Comparison of ENCODE assay signal across 17 cellular contexts in genomic region chr1:155880856-155881255, GRCh38. TPM values are rescaled to one million over a fixed set of nuclear protein-coding genes. Genes with fewer than 3 reads are reported as not detected.
DNase-seq lines count a peak whose midpoint lies in the region; ATAC-seq and TF ChIP-seq lines count a peak whose summit lies in the region.
"Had no signal": no experiment of that assay in that cellular context is flagged by ENCODE, and none has a peak within 500 bp of the region (broad histone marks: within the 10 kb centered on the region; RNA-seq: fewer than 3 reads in every experiment).

No MANE protein-coding gene starts in this region.

- dilution Hi-C loops in IMR-90 (cut with HindIII; ENCODE audit: low sequenced_read_pairs, unreplicated experiment) = no loop called here

- H3K4me1 Mint-ChIP-seq in T-helper 17 cell (peaks cover 3% of the 10 kb centered on the region), neural progenitor cell (peaks cover 11% of the 10 kb centered on the region)

- H3K9me3 ChIP-seq in IMR-90 (ENCODE audit: control insufficient read depth, insufficient read depth, low read length) (no peaks in the 10 kb centered on the region), T-helper 17 cell (ENCODE audit: control insufficient read depth, low read length, poor library complexity, severe bottlenecking) (no peaks in the 10 kb centered on the region), neural progenitor cell (ENCODE audit: low read depth) (no peaks in the 10 kb centered on the region), lower lobe of right lung (no peaks in the 10 kb centered on the region)

- peaks cover under 1 to 9% of the 10 kb centered on the region in 2 experiments for H3K79me1 ChIP-seq in IMR-90 (ENCODE audit: low read depth in 1 of 2, low read length in 2 of 2)

- no peak overlapping the region for H3K4me2 ChIP-seq in IMR-90 (ENCODE audit: low read depth, low read length)
- no peak overlapping the region for H3K4me2 ChIP-seq in neural progenitor cell

- H2BK20ac ChIP-seq in IMR-90 (ENCODE audit: low read depth, low read length) = no peak overlapping the region

- H4K5ac ChIP-seq in IMR-90 (ENCODE audit: low read depth, low read length) = no peak overlapping the region

- peaks cover 10% of the 10 kb centered on the region for H3K36me3 ChIP-seq in IMR-90 (ENCODE audit: control insufficient read depth, insufficient read depth, low read length)
- H3K36me3 ChIP-seq in neural progenitor cell = no peaks in the 10 kb centered on the region
- peaks cover 18% of the 10 kb centered on the region for H3K36me3 ChIP-seq in lower lobe of right lung

- ATAC-seq in IMR-90 (ENCODE audit: low read depth) (no peak), T-helper 17 cell (no peak), lower lobe of right lung (no peak)
- ATAC-seq: GM12878 had no signal

- no CpG with 5 or more reads among the region's 4 CpGs for WGBS in IMR-90 (ENCODE audit: extremely low coverage in 2 of 2, insufficient read length in 1 of 2), 2 experiments

- no peak overlapping the region for H3K14ac ChIP-seq in IMR-90 (replicated peaks; ENCODE audit: low read depth, low read length)

- H3K27me3 Mint-ChIP-seq in T-helper 17 cell (no peaks in the 10 kb centered on the region), neural progenitor cell (ENCODE audit: insufficient read depth, low read depth) (no peaks in the 10 kb centered on the region)
- H3K27me3 Mint-ChIP-seq: CD4-positive, alpha-beta memory T cell had no signal

- TF ChIP-seq POLR2A in IMR-90 (IDR thresholded peaks at IDR 0.05; ENCODE audit: low read depth, low read length) = no peak

- H3K79me2 ChIP-seq in neural progenitor cell (ENCODE audit: low read depth) = no peaks in the 10 kb centered on the region

- CTCF ChIA-PET in IMR-90 (lab: Yijun Ruan, JAX) = no interaction called here

- H3K9me1 ChIP-seq in IMR-90 (ENCODE audit: insufficient read depth, low read length) = no peaks in the 10 kb centered on the region

- no peaks in the 10 kb centered on the region for H3F3A ChIP-seq in neural progenitor cell (ENCODE audit: low read depth)

- no peak for TF ChIP-seq CTCF in IMR-90 (conservative IDR thresholded peaks at IDR 0.05; ENCODE audit: low read depth, low read length)
- no peak for TF ChIP-seq CTCF in neural progenitor cell (IDR thresholded peaks at IDR 0.05)
- no peak for TF ChIP-seq CTCF in lower lobe of right lung (IDR thresholded peaks at IDR 0.05)

- H3K4ac ChIP-seq in IMR-90 (ENCODE audit: low read depth, low read length) = no peak overlapping the region

- intact Hi-C loops in IMR-90 (cut with micrococcal nuclease) = no loop called here
- intact Hi-C loops in lower lobe of right lung (cut with DNase I) = no loop called here

- H3K56ac ChIP-seq in IMR-90 (ENCODE audit: extremely low read depth, insufficient read depth, low read length) = no peak overlapping the region

- H2AK5ac ChIP-seq in IMR-90 (ENCODE audit: low read depth, low read length) = no peak overlapping the region

- in situ Hi-C loops in IMR-90 (cut with MboI; ENCODE audit: low sequenced_read_pairs) = no loop called here

- no peak overlapping the region for H2BK15ac ChIP-seq in IMR-90 (ENCODE audit: low read depth, low read length)

- H3K4me3 Mint-ChIP-seq in T-helper 17 cell = no peak overlapping the region
- H3K4me3 Mint-ChIP-seq in neural progenitor cell = no peak overlapping the region
- H3K4me3 Mint-ChIP-seq: CD4-positive, alpha-beta memory T cell had no signal

- H2AFZ ChIP-seq in IMR-90 (replicated peaks; ENCODE audit: low read length, poor library complexity) (no peak overlapping the region), neural progenitor cell (replicated peaks) (no peak overlapping the region)
- H2AFZ ChIP-seq: GM23248 had no signal

- no peak overlapping the region for H3K23ac ChIP-seq in IMR-90 (ENCODE audit: low read depth, low read length)

- no peaks in the 10 kb centered on the region for H3K9me3 Mint-ChIP-seq in neural progenitor cell
- H3K9me3 Mint-ChIP-seq: CD4-positive, alpha-beta memory T cell had no signal

- no peak overlapping the region for H3K27ac ChIP-seq in IMR-90 (ENCODE audit: insufficient read depth, low read length)
- no peak overlapping the region for H3K27ac ChIP-seq in neural progenitor cell
- H3K27ac ChIP-seq in lower lobe of right lung = no peak overlapping the region
- H3K27ac ChIP-seq: GM23248 had no signal

- H3K36me3 Mint-ChIP-seq in T-helper 17 cell (ENCODE audit: low read depth) = no peaks in the 10 kb centered on the region
- H3K36me3 Mint-ChIP-seq in neural progenitor cell = no peaks in the 10 kb centered on the region

- H2AK9ac ChIP-seq in IMR-90 (replicated peaks; ENCODE audit: low read depth, low read length, poor library complexity) = no peak overlapping the region

- H3K9ac ChIP-seq in IMR-90 (ENCODE audit: low read depth, low read length) (no peak overlapping the region), neural progenitor cell (no peak overlapping the region)
- H3K9ac ChIP-seq: GM23248 had no signal

- H3K4me3 ChIP-seq in IMR-90 (ENCODE audit: insufficient read depth, low read depth, low read length) (no peak overlapping the region), neural progenitor cell (no peak overlapping the region), lower lobe of right lung (no peak overlapping the region)
- H3K4me3 ChIP-seq: GM12878, GM23248 had no signal

- H4K20me1 ChIP-seq in IMR-90 (ENCODE audit: insufficient read depth, low read length) = no peaks in the 10 kb centered on the region
- H4K20me1 ChIP-seq in neural progenitor cell (ENCODE audit: low read depth) = no peaks in the 10 kb centered on the region

- no TSS peak for BruUV-seq in IMR-90 (replicated peaks; lab: Mats Ljungman, UMichigan)

- peak overlapping the region; percentile 32 for H3K27ac Mint-ChIP-seq in T-helper 17 cell
- peak overlapping the region; percentile 53 for H3K27ac Mint-ChIP-seq in neural progenitor cell

- H2BK5ac ChIP-seq in IMR-90 (ENCODE audit: low read depth, low read length, poor library complexity, severe bottlenecking) = no peak overlapping the region

- H4K8ac ChIP-seq in IMR-90 (ENCODE audit: low read depth in 2 of 2, low read length in 2 of 2) = no peak overlapping the region

- H2BK120ac ChIP-seq in IMR-90 (ENCODE audit: low read depth, low read length) = no peak overlapping the region

- H4K91ac ChIP-seq in IMR-90 (ENCODE audit: insufficient read depth, low read depth, low read length) = no peak overlapping the region

- DNase-seq in IMR-90 = no peak
- DNase-seq in T-helper 17 cell = no peak
- DNase-seq in neural progenitor cell (ENCODE audit: low spot score) = no peak
- no peak for DNase-seq in lower lobe of right lung
- DNase-seq in LoVo (ENCODE audit: low spot score) = no peak
- DNase-seq: C1 segment of cervical spinal cord; Calu3; CD4-positive, alpha-beta memory T cell; COR-L47; DMS153; DND-41; EL; GDM1; GM23248; H7; HCEC 1CT had no signal

- no peak overlapping the region for H3K18ac ChIP-seq in IMR-90 (ENCODE audit: low read depth, low read length)

- TF ChIP-seq RAD21 in IMR-90 (IDR thresholded peaks at IDR 0.05; ENCODE audit: low read length) = no peak

- peaks cover 10% of the 10 kb centered on the region for H3K4me1 ChIP-seq in IMR-90 (ENCODE audit: control insufficient read depth, insufficient read depth, low read length)
- H3K4me1 ChIP-seq in neural progenitor cell = no peaks in the 10 kb centered on the region
- H3K4me1 ChIP-seq in lower lobe of right lung = no peaks in the 10 kb centered on the region

- POLR2A ChIA-PET in IMR-90 (lab: Charles Lee; ENCODE audit: unreplicated experiment) = no interaction called here

- H3K27me3 ChIP-seq in IMR-90 (ENCODE audit: control insufficient read depth, insufficient read depth, low read length) (no peaks in the 10 kb centered on the region), neural progenitor cell (no peaks in the 10 kb centered on the region), lower lobe of right lung (ENCODE audit: low read depth) (no peaks in the 10 kb centered on the region)

TF ChIP-seq in IMR-90, 13 proteins besides CTCF, POLR2A, EP300 and RAD21:
- TF ChIP-seq FOS (IDR thresholded peaks at IDR 0.05; ENCODE audit: low read depth, low read length) (no peak), CEBPB (IDR thresholded peaks at IDR 0.05; ENCODE audit: low read depth, low read length) (peak; percentile 83), RCOR1 (IDR thresholded peaks at IDR 0.05; ENCODE audit: insufficient replicate concordance, low read length) (no peak)

RNA-seq across cellular contexts. Expression of gene SYT11, which starts 21.5 kb away (rescaled TPM):
- total RNA-seq in IMR-90 (2012; rRNA removed) (37.8 and 43.7 TPM in 2 replicates), T-helper 17 cell (10 to 100 TPM; 27.0 to 30.2 TPM), neural progenitor cell (ENCODE audit: low replicate concordance) (6.3 TPM in 2 replicates), lower lobe of right lung (9.6 TPM)
- 22.9 TPM in 2 replicates for polyA plus RNA-seq in IMR-90 (2012; rRNA removed)
- 12.1 TPM in 2 replicates for polyA plus RNA-seq in IMR-90 (2012; cell fraction: cytosol; rRNA removed)
- polyA plus RNA-seq in IMR-90 (2012; cell fraction: nucleus; rRNA removed; ENCODE audit: low replicate concordance) = 7.0 and 11.9 TPM in 2 replicates

RNA-seq across cellular contexts. Expression of gene GON4L, which starts 23.8 kb away (rescaled TPM):
- total RNA-seq in IMR-90 (2012; rRNA removed) (29.4 and 30.3 TPM in 2 replicates), T-helper 17 cell (10 to 100 TPM; 88.4 to 93.9 TPM), neural progenitor cell (ENCODE audit: low replicate concordance) (31.4 and 41.8 TPM in 2 replicates), lower lobe of right lung (46.9 TPM)
- polyA plus RNA-seq in IMR-90 (2012; rRNA removed) = 19.2 and 21.2 TPM in 2 replicates
- polyA plus RNA-seq in IMR-90 (2012; cell fraction: cytosol; rRNA removed) = 7.1 and 8.6 TPM in 2 replicates
- polyA plus RNA-seq in IMR-90 (2012; cell fraction: nucleus; rRNA removed; ENCODE audit: low replicate concordance) = 47.8 and 92.4 TPM in 2 replicates

RNA-seq across cellular contexts. Expression of gene RIT1, which starts 30.3 kb away (rescaled TPM):
- 46.8 and 52.2 TPM in 2 replicates for total RNA-seq in IMR-90 (2012; rRNA removed)
- 26.2 and 29.6 TPM in 2 replicates for polyA plus RNA-seq in IMR-90 (2012; rRNA removed)
- 8.5 and 14.4 TPM in 2 replicates for polyA plus RNA-seq in IMR-90 (2012; cell fraction: cytosol; rRNA removed)
- 5.5 and 26.8 TPM in 2 replicates for polyA plus RNA-seq in IMR-90 (2012; cell fraction: nucleus; rRNA removed; ENCODE audit: low replicate concordance)
- 10 to 100 TPM; 47.8 to 64.6 TPM for total RNA-seq in T-helper 17 cell
- 41.5 and 51.3 TPM in 2 replicates for total RNA-seq in neural progenitor cell (ENCODE audit: low replicate concordance)
- 56.4 TPM for total RNA-seq in lower lobe of right lung

RNA-seq across cellular contexts. Expression of gene KHDC4, which starts 53.4 kb away (rescaled TPM):
- total RNA-seq in IMR-90 (2012; rRNA removed) = 22.5 and 28.0 TPM in 2 replicates
- 23.4 and 29.9 TPM in 2 replicates for polyA plus RNA-seq in IMR-90 (2012; rRNA removed)
- polyA plus RNA-seq in IMR-90 (2012; cell fraction: cytosol; rRNA removed) = 9.3 and 11.6 TPM in 2 replicates
- 59.4 and 172 TPM in 2 replicates for polyA plus RNA-seq in IMR-90 (2012; cell fraction: nucleus; rRNA removed; ENCODE audit: low replicate concordance)
- total RNA-seq in T-helper 17 cell = 10 to 100 TPM; 59.9 to 63.1 TPM
- 91.5 and 91.9 TPM in 2 replicates for total RNA-seq in neural progenitor cell (ENCODE audit: low replicate concordance)
- total RNA-seq in lower lobe of right lung = 42.8 TPM
